In the genomic region with DNA sequence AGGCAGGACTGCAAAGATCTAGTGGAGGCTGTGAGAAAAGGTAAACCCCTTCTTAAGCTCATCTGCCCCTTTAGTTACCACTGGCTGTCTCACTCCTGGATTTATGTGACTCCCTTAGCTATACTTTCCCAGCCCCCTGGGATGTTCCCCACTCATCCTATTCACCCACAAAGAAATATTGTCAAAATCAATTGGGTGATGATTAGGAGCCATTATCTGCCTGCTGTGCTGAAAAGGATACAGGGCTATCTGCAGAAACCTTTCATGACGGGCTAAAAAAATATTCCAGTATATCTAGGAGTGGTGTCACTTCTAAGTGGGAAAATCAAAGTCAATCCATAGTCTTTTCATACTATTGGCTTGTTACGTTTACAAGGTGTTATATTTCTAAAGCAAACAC, we compare ENCODE assay signal across 23 cellular contexts. TPM values are rescaled to one million over a fixed set of nuclear protein-coding genes. Genes with fewer than 3 reads are reported as not detected.
DNase-seq lines count a peak whose midpoint lies in the region; ATAC-seq lines count a peak whose summit lies in the region.
"Had no signal": no experiment of that assay in that cellular context is flagged by ENCODE, and none has a peak within 500 bp of the region (broad histone marks: within the 10 kb centered on the region; RNA-seq: fewer than 3 reads in every experiment).

No MANE protein-coding gene starts in this region.

- no peak overlapping the region for H3K4me3 Mint-ChIP-seq in immature natural killer cell
- H3K4me3 Mint-ChIP-seq: CD14-positive monocyte; CD4-positive, CD25-positive, alpha-beta regulatory T cell; CD8-positive, alpha-beta memory T cell had no signal

- H3K4me1 Mint-ChIP-seq in immature natural killer cell, result no peaks in the 10 kb centered on the region
- H3K4me1 Mint-ChIP-seq: CD4-positive, CD25-positive, alpha-beta regulatory T cell; CD8-positive, alpha-beta memory T cell had no signal

- H3K27me3 Mint-ChIP-seq in immature natural killer cell (ENCODE audit: low read depth in 3 of 3), result peaks cover 1 to 18% (median 14%) of the 10 kb centered on the region in 3 donors

- H3K36me3 Mint-ChIP-seq in immature natural killer cell, result peaks cover 0 to 4% (median 4%) of the 10 kb centered on the region in 3 donors
- H3K36me3 Mint-ChIP-seq: CD14-positive monocyte; CD4-positive, CD25-positive, alpha-beta regulatory T cell had no signal

- no peak overlapping the region for H3K27ac Mint-ChIP-seq in immature natural killer cell
- H3K27ac Mint-ChIP-seq: CD14-positive monocyte; CD4-positive, alpha-beta memory T cell; CD4-positive, CD25-positive, alpha-beta regulatory T cell; CD8-positive, alpha-beta memory T cell had no signal

- peaks cover 3 to 16% (median 9%) of the 10 kb centered on the region in 6 donors for H3K9me3 Mint-ChIP-seq in immature natural killer cell

- no peak for ATAC-seq in HG02884 (IDR thresholded peaks at IDR 0.05; ENCODE audit: unreplicated experiment)
- ATAC-seq: GM12878 had no signal

- DNase-seq in NCI-H146 (lab: John Stamatoyannopoulos, UW) (peak; percentile 61), NCI-H146 treated with DMSO at 0.1 percent for 48 hours (lab: John Stamatoyannopoulos, UW; ENCODE audit: unreplicated experiment) (peak; percentile 33), NCI-H2227 treated with DMSO at 0.1 percent for 48 hours (lab: John Stamatoyannopoulos, UW) (peak; percentile 26), immature natural killer cell (no peak), superior temporal gyrus (ENCODE audit: extremely low spot score) (no peak)
- DNase-seq: 8988T; ACHN; BE2C; C1 segment of cervical spinal cord; CD4-positive, alpha-beta memory T cell; CD4-positive, CD25-positive, alpha-beta regulatory T cell; CD8-positive, alpha-beta memory T cell; COR-L47; DMS 273 treated with DMSO at 0.1 percent for 48 hours; DMS153; DMS53; DMS79; DND-41; EL; GDM1 had no signal

RNA-seq across cellular contexts. Expression of a gene that starts 8.0 kb away (rescaled TPM):
- under 1 TPM in 2 of 3 donors, not detected in 1; 0.45 to 0.88 TPM for polyA plus RNA-seq in immature natural killer cell
- polyA plus RNA-seq: CD14-positive monocyte; CD4-positive, CD25-positive, alpha-beta regulatory T cell had no signal

Comparison
In these comparisons a context has a peak if more than half of its experiments do, and no peak if none do; other contexts are left out.
1. DNase-seq: peak in NCI-H146 (single experiment), NCI-H146 treated with DMSO at 0.1 percent for 48 hours (single experiment) and NCI-H2227 treated with DMSO at 0.1 percent for 48 hours (single experiment); none in immature natural killer cell (0 of 3) and superior temporal gyrus (single experiment).